Comparison of ENCODE assay signal across 23 cellular contexts in genomic region chr9:87641067-87641466, GRCh38.
"Had no signal": no experiment of that assay in that cellular context is flagged by ENCODE, and none has a peak within 500 bp of the region (broad histone marks: within the 10 kb centered on the region; RNA-seq: fewer than 3 reads in every experiment).

No MANE protein-coding gene starts in this region.

- H3K4me3 Mint-ChIP-seq: activated CD4-positive, alpha-beta T cell treated with anti-CD3 and anti-CD28 coated beads, Interleukin-2, amount 10 ng/mL, durations not matched to agents 7 days and 5 days; activated CD8-positive, alpha-beta memory T cell treated with anti-CD3 and anti-CD28 coated beads, Interleukin-2, amount 10 ng/mL, durations not matched to agents 7 days and 5 days; activated CD8-positive, alpha-beta T cell treated with anti-CD3 and anti-CD28 coated beads for 36 hours; activated naive CD4-positive, alpha-beta T cell treated with anti-CD3 and anti-CD28 coated beads, Interleukin-2, amount 10 ng/mL, durations not matched to agents 7 days and 5 days; activated naive CD8-positive, alpha-beta T cell treated with anti-CD3 and anti-CD28 coated beads, Interleukin-2, amount 50 U/mL, for 24 hours; naive thymus-derived CD4-positive, alpha-beta T cell; stimulated activated memory B cell treated with anti-CD40 and anti-IgM and Interleukin-4, amounts not matched to agents 10 μg/mL and 1 μg/mL and 100 μg/mL, for 72 hours; T-cell; T-helper 2 cell treated with Interferon-gamma antibody and Interleukin-4, amounts not matched to agents 5 μg/mL and 100 μg/mL, for 36 hours had no signal

- H3K27ac Mint-ChIP-seq: activated CD4-positive, alpha-beta T cell treated with anti-CD3 and anti-CD28 coated beads, Interleukin-2, amount 10 ng/mL, durations not matched to agents 7 days and 5 days; activated CD8-positive, alpha-beta memory T cell treated with anti-CD3 and anti-CD28 coated beads, Interleukin-2, amount 10 ng/mL, durations not matched to agents 7 days and 5 days; activated CD8-positive, alpha-beta T cell treated with anti-CD3 and anti-CD28 coated beads for 36 hours; activated naive CD4-positive, alpha-beta T cell treated with anti-CD3 and anti-CD28 coated beads, Interleukin-2, amount 10 ng/mL, durations not matched to agents 7 days and 5 days; activated naive CD8-positive, alpha-beta T cell treated with anti-CD3 and anti-CD28 coated beads, Interleukin-2, amount 50 U/mL, for 24 hours; naive thymus-derived CD4-positive, alpha-beta T cell; stimulated activated memory B cell treated with anti-CD40 and anti-IgM and Interleukin-4, amounts not matched to agents 10 μg/mL and 1 μg/mL and 100 μg/mL, for 72 hours; T-cell; T-helper 2 cell treated with Interferon-gamma antibody and Interleukin-4, amounts not matched to agents 5 μg/mL and 100 μg/mL, for 36 hours had no signal

- H3K27me3 ChIP-seq: brain microvascular endothelial cell, testis, upper lobe of left lung had no signal

- H3K27me3 Mint-ChIP-seq: activated CD8-positive, alpha-beta memory T cell treated with anti-CD3 and anti-CD28 coated beads, Interleukin-2, amount 10 ng/mL, durations not matched to agents 7 days and 5 days; activated naive CD8-positive, alpha-beta T cell treated with anti-CD3 and anti-CD28 coated beads, Interleukin-2, amount 50 U/mL, for 24 hours; stimulated activated memory B cell treated with anti-CD40 and anti-IgM and Interleukin-4, amounts not matched to agents 10 μg/mL and 1 μg/mL and 100 μg/mL, for 72 hours had no signal

- H3K4me3 ChIP-seq: lower lobe of right lung, testis, upper lobe of left lung had no signal

- H3K9me3 ChIP-seq: lower lobe of right lung, testis, upper lobe of left lung had no signal

- H3K27ac ChIP-seq: brain microvascular endothelial cell, WERI-Rb-1 had no signal

- ATAC-seq: activated CD8-positive, alpha-beta memory T cell treated with anti-CD3 and anti-CD28 coated beads, Interleukin-2, amount 10 ng/mL, durations not matched to agents 7 days and 5 days; activated CD8-positive, alpha-beta T cell treated with anti-CD3 and anti-CD28 coated beads for 36 hours; activated naive CD8-positive, alpha-beta T cell treated with anti-CD3 and anti-CD28 coated beads, Interleukin-2, amount 50 U/mL, for 24 hours; esophagus mucosa; left colon; naive thymus-derived CD4-positive, alpha-beta T cell; stimulated activated memory B cell treated with anti-CD40 and anti-IgM and Interleukin-4, amounts not matched to agents 10 μg/mL and 1 μg/mL and 100 μg/mL, for 72 hours; T-cell had no signal

- H3K4me1 Mint-ChIP-seq: activated CD8-positive, alpha-beta memory T cell treated with anti-CD3 and anti-CD28 coated beads, Interleukin-2, amount 10 ng/mL, durations not matched to agents 7 days and 5 days; activated naive CD8-positive, alpha-beta T cell treated with anti-CD3 and anti-CD28 coated beads, Interleukin-2, amount 50 U/mL, for 24 hours; stimulated activated memory B cell treated with anti-CD40 and anti-IgM and Interleukin-4, amounts not matched to agents 10 μg/mL and 1 μg/mL and 100 μg/mL, for 72 hours had no signal

- H3K9me3 Mint-ChIP-seq: activated CD4-positive, alpha-beta T cell treated with anti-CD3 and anti-CD28 coated beads, Interleukin-2, amount 10 ng/mL, durations not matched to agents 7 days and 5 days; activated CD8-positive, alpha-beta T cell treated with anti-CD3 and anti-CD28 coated beads for 36 hours; activated naive CD4-positive, alpha-beta T cell treated with anti-CD3 and anti-CD28 coated beads, Interleukin-2, amount 10 ng/mL, durations not matched to agents 7 days and 5 days; activated naive CD8-positive, alpha-beta T cell treated with anti-CD3 and anti-CD28 coated beads, Interleukin-2, amount 50 U/mL, for 24 hours; naive thymus-derived CD4-positive, alpha-beta T cell; stimulated activated memory B cell treated with anti-CD40 and anti-IgM and Interleukin-4, amounts not matched to agents 10 μg/mL and 1 μg/mL and 100 μg/mL, for 72 hours; T-cell; T-helper 2 cell treated with Interferon-gamma antibody and Interleukin-4, amounts not matched to agents 5 μg/mL and 100 μg/mL, for 36 hours had no signal

- H3K36me3 ChIP-seq: brain microvascular endothelial cell had no signal

- H3K36me3 Mint-ChIP-seq: activated CD8-positive, alpha-beta memory T cell treated with anti-CD3 and anti-CD28 coated beads, Interleukin-2, amount 10 ng/mL, durations not matched to agents 7 days and 5 days; activated naive CD4-positive, alpha-beta T cell treated with anti-CD3 and anti-CD28 coated beads, Interleukin-2, amount 10 ng/mL, durations not matched to agents 7 days and 5 days; stimulated activated memory B cell treated with anti-CD40 and anti-IgM and Interleukin-4, amounts not matched to agents 10 μg/mL and 1 μg/mL and 100 μg/mL, for 72 hours; T-cell had no signal

- DNase-seq: activated CD4-positive, alpha-beta T cell treated with anti-CD3 and anti-CD28 coated beads, Interleukin-2, amount 10 ng/mL, durations not matched to agents 7 days and 5 days; activated CD4-positive, CD25-positive, alpha-beta regulatory T cell treated with anti-CD3 and anti-CD28 coated beads, Interleukin-2, amount 50 U/mL, for 72 hours; activated CD8-positive, alpha-beta memory T cell treated with anti-CD3 and anti-CD28 coated beads, Interleukin-2, amount 10 ng/mL, durations not matched to agents 7 days and 5 days; activated CD8-positive, alpha-beta T cell treated with anti-CD3 and anti-CD28 coated beads for 36 hours; activated effector memory CD4-positive, alpha-beta T cell treated with anti-CD3 and anti-CD28 coated beads, Interleukin-2, amount 50 U/mL, for 16 hours; activated naive CD4-positive, alpha-beta T cell treated with anti-CD3 and anti-CD28 coated beads, Interleukin-2, amount 10 ng/mL, durations not matched to agents 7 days and 5 days; activated naive CD8-positive, alpha-beta T cell treated with anti-CD3 and anti-CD28 coated beads, Interleukin-2, amount 50 U/mL, for 24 hours; activated T-cell treated with anti-CD3 and anti-CD28 coated beads for 4 hours; caudate nucleus; effector memory CD4-positive, alpha-beta T cell; left colon; lower lobe of right lung; mesendoderm; naive thymus-derived CD4-positive, alpha-beta T cell; small intestine; T-cell; upper lobe of left lung; WERI-Rb-1 had no signal
